ENCODE assay signal across 8 cellular contexts in genomic region chr3:46976326-46977190, GRCh38. TPM values are rescaled to one million over a fixed set of nuclear protein-coding genes. Genes with fewer than 3 reads are reported as not detected.
DNase-seq lines count a peak whose midpoint lies in the region; ATAC-seq, FAIRE-seq and TF ChIP-seq lines count a peak whose summit lies in the region.

TSS of gene CCDC12 (minus strand) at chr3:46976745. CDS start at chr3:46976732, 13 bp downstream.

- H3K9me3 ChIP-seq in prostate gland, result no peaks in the 10 kb centered on the region

- DNase-seq in GM12892 (ENCODE audit: insufficient read length), result peak; percentile 94
- DNase-seq in NCI-H1694 (lab: John Stamatoyannopoulos, UW), result peak; percentile 82
- DNase-seq in amygdala (lab: John Stamatoyannopoulos, UW), result peak; percentile 69 to 100 (median 97)
- peak; percentile 93 for DNase-seq in left ventricle myocardium superior
- peak; percentile 98 for DNase-seq in prostate gland (ENCODE audit: low spot score)

- peak; percentile 90 for TF ChIP-seq POLR2A in GM12892 (IDR thresholded peaks at IDR 0.05; ENCODE audit: low read depth, low read length)
- peak; percentile 69 for TF ChIP-seq POLR2A in prostate gland (IDR thresholded peaks at IDR 0.05)

- H3K27me3 ChIP-seq in prostate gland (replicated peaks; ENCODE audit: insufficient read depth), result no peaks in the 10 kb centered on the region

- H3K36me3 ChIP-seq in prostate gland (no peaks in the 10 kb centered on the region), urinary bladder (ENCODE audit: insufficient read depth) (no peaks in the 10 kb centered on the region)

- peak in 2 of 4 experiments; percentile 16 to 26 for TF ChIP-seq CTCF in prostate gland (IDR thresholded peaks at IDR 0.05)

- FAIRE-seq in GM12892 (lab: Jason Lieb, UNC), result peak; percentile 94

- WGBS in prostate gland, result under 1% methylated on average over 64 of the region's 64 CpGs
- WGBS in urinary bladder, result under 1% methylated on average over 64 of the region's 64 CpGs

- intact Hi-C loops in left ventricle myocardium superior (cut with micrococcal nuclease), result no loop called here
- intact Hi-C loops in prostate gland (cut with DNase I), result loop anchor here (5.0 kb wide), 2 partner anchors 44 to 186 kb away; partner anchors contain the start of gene SETD2

- H3K4me3 ChIP-seq in prostate gland (peak within 1 kb of the TSS; percentile 61 to 66), urinary bladder (ENCODE audit: low read depth, low read length) (peak within 1 kb of the TSS; percentile 59)

- peaks cover 22% of the 10 kb centered on the region for H3K36me3 Mint-ChIP-seq in T-helper 1 cell treated with Interleukin-12 subunit alpha and Interleukin-12 subunit beta and Interleukin-4 antibody, amounts not matched to agents 30 μg/mL and 1 μg/mL, for 36 hours (ENCODE audit: low read depth)

- H3K9me3 Mint-ChIP-seq in T-helper 1 cell treated with Interleukin-12 subunit alpha and Interleukin-12 subunit beta and Interleukin-4 antibody, amounts not matched to agents 30 μg/mL and 1 μg/mL, for 36 hours, result no peaks in the 10 kb centered on the region

- peak within 1 kb of the TSS; percentile 97 for H3K27ac Mint-ChIP-seq in T-helper 1 cell treated with Interleukin-12 subunit alpha and Interleukin-12 subunit beta and Interleukin-4 antibody, amounts not matched to agents 30 μg/mL and 1 μg/mL, for 36 hours

- ATAC-seq in HG02870 (IDR thresholded peaks at IDR 0.05; ENCODE audit: unreplicated experiment), result peak; percentile 60
- ATAC-seq in left ventricle myocardium superior, result peak; percentile 87

- H3K4me3 Mint-ChIP-seq in T-helper 1 cell treated with Interleukin-12 subunit alpha and Interleukin-12 subunit beta and Interleukin-4 antibody, amounts not matched to agents 30 μg/mL and 1 μg/mL, for 36 hours, result peak within 1 kb of the TSS; percentile 98

- H3K4me1 ChIP-seq in prostate gland (replicated peaks), result peaks cover 3% of the 10 kb centered on the region
- peaks cover 4% of the 10 kb centered on the region for H3K4me1 ChIP-seq in urinary bladder (ENCODE audit: insufficient read depth)

- H3K4me1 Mint-ChIP-seq in T-helper 1 cell treated with Interleukin-12 subunit alpha and Interleukin-12 subunit beta and Interleukin-4 antibody, amounts not matched to agents 30 μg/mL and 1 μg/mL, for 36 hours (ENCODE audit: low read depth), result peaks cover 55% of the 10 kb centered on the region

- H3K27ac ChIP-seq in prostate gland (peak within 1 kb of the TSS; percentile 93), urinary bladder (ENCODE audit: low read depth) (peak within 1 kb of the TSS; percentile 86)

- H3K27me3 Mint-ChIP-seq in T-helper 1 cell treated with Interleukin-12 subunit alpha and Interleukin-12 subunit beta and Interleukin-4 antibody, amounts not matched to agents 30 μg/mL and 1 μg/mL, for 36 hours (ENCODE audit: low read depth), result no peaks in the 10 kb centered on the region

RNA-seq across cellular contexts. Expression of gene CCDC12, which starts in this region (rescaled TPM):
- 48.6 TPM for polyA plus RNA-seq in GM12892 (2012; ENCODE audit: missing spikeins)
- total RNA-seq in left ventricle myocardium superior (29.6 TPM), prostate gland (10 to 100 TPM; 34.6 to 78.7 TPM), urinary bladder (17.6 TPM)
- polyA plus RNA-seq in urinary bladder, result 60.7 TPM

Comparison
In these comparisons a context has a peak if more than half of its experiments do, and no peak if none do; other contexts are left out.
1. Peak in every context shown above with its lines: DNase-seq, ATAC-seq, H3K4me3 ChIP-seq and H3K27ac ChIP-seq.